In genomic region chr6:89022747-89023289, GRCh38 we compare ENCODE assay signal across 10 cellular contexts. TPM values are rescaled to one million over a fixed set of nuclear protein-coding genes. Genes with fewer than 3 reads are reported as not detected.
DNase-seq lines count a peak whose midpoint lies in the region; ATAC-seq and TF ChIP-seq lines count a peak whose summit lies in the region.
"Had no signal": no experiment of that assay in that cellular context is flagged by ENCODE, and none has a peak within 500 bp of the region (broad histone marks: within the 10 kb centered on the region; RNA-seq: fewer than 3 reads in every experiment).

No MANE protein-coding gene starts in this region.

- DNase-seq in BJ (ENCODE audit: low read depth) (peak; percentile 4), fibroblast of the conjunctiva (ENCODE audit: low read depth) (peak; percentile 56), putamen (ENCODE audit: low spot score) (peak; percentile 39), NCI-H1105 (lab: John Stamatoyannopoulos, UW) (no peak), NCI-H1048 (lab: John Stamatoyannopoulos, UW) (no peak)
- no peak for DNase-seq in activated CD8-positive, alpha-beta T cell treated with anti-CD3 and anti-CD28 coated beads, Interleukin-2, amount 10 ng/mL, durations not matched to agents 7 days and 5 days
- DNase-seq: NCI-H526; stimulated activated CD4-positive, alpha-beta T cell treated with anti-CD3 and anti-CD28 coated beads, Interleukin-2, amount 100 ng/mL, for 48 hours had no signal

- H3K4me3 Mint-ChIP-seq in activated CD8-positive, alpha-beta T cell treated with anti-CD3 and anti-CD28 coated beads, Interleukin-2, amount 10 ng/mL, durations not matched to agents 7 days and 5 days = no peak overlapping the region

- H3K27me3 ChIP-seq in BJ (ENCODE audit: control insufficient read depth, insufficient read depth, low read length) = no peaks in the 10 kb centered on the region

- no peak overlapping the region for H3K27ac Mint-ChIP-seq in activated CD8-positive, alpha-beta T cell treated with anti-CD3 and anti-CD28 coated beads, Interleukin-2, amount 10 ng/mL, durations not matched to agents 7 days and 5 days

- H3K36me3 ChIP-seq in BJ (ENCODE audit: control insufficient read depth, insufficient read depth, low read length) = no peaks in the 10 kb centered on the region

- no peaks in the 10 kb centered on the region for H3K4me1 Mint-ChIP-seq in activated CD8-positive, alpha-beta T cell treated with anti-CD3 and anti-CD28 coated beads, Interleukin-2, amount 10 ng/mL, durations not matched to agents 7 days and 5 days (ENCODE audit: low read depth)

- peak overlapping the region; percentile 84 for H3K27ac ChIP-seq in VCaP

- no peaks in the 10 kb centered on the region for H3K36me3 Mint-ChIP-seq in activated CD8-positive, alpha-beta T cell treated with anti-CD3 and anti-CD28 coated beads, Interleukin-2, amount 10 ng/mL, durations not matched to agents 7 days and 5 days (ENCODE audit: low read depth)

- POLR2A ChIA-PET in BJ (lab: Charles Lee) = no interaction called here
- POLR2A ChIA-PET in activated CD8-positive, alpha-beta T cell treated with anti-CD3 and anti-CD28 coated beads, Interleukin-2, amount 10 ng/mL, durations not matched to agents 7 days and 5 days (lab: Charles Lee) = no interaction called here

- TF ChIP-seq CTCF in BJ (IDR thresholded peaks at IDR 0.05; ENCODE audit: insufficient read depth, low read depth, low read length) (no peak), VCaP (conservative IDR thresholded peaks at IDR 0.05) (no peak)

- H3K27me3 Mint-ChIP-seq in activated CD8-positive, alpha-beta T cell treated with anti-CD3 and anti-CD28 coated beads, Interleukin-2, amount 10 ng/mL, durations not matched to agents 7 days and 5 days (ENCODE audit: low read depth) = peaks cover 9% of the 10 kb centered on the region

- H3K9me3 Mint-ChIP-seq in activated CD8-positive, alpha-beta T cell treated with anti-CD3 and anti-CD28 coated beads, Interleukin-2, amount 10 ng/mL, durations not matched to agents 7 days and 5 days (ENCODE audit: insufficient read depth) = no peaks in the 10 kb centered on the region

- H3K4me3 ChIP-seq in BJ (ENCODE audit: low read depth, low read length) = no peak overlapping the region

- no peak for ATAC-seq in activated CD8-positive, alpha-beta T cell treated with anti-CD3 and anti-CD28 coated beads, Interleukin-2, amount 10 ng/mL, durations not matched to agents 7 days and 5 days
- no peak for ATAC-seq in GM19324 (IDR thresholded peaks at IDR 0.05; ENCODE audit: low FRiP score, unreplicated experiment)

- CTCF ChIA-PET in BJ (lab: Yijun Ruan, JAX) = interaction anchor here (1.8 kb wide), 1 partner anchor 40 kb away, joined by 5 read pairs; no protein-coding TSS in a partner anchor
- CTCF ChIA-PET in activated CD8-positive, alpha-beta T cell treated with anti-CD3 and anti-CD28 coated beads, Interleukin-2, amount 10 ng/mL, durations not matched to agents 7 days and 5 days (lab: Charles Lee) = no interaction called here

RNA-seq across cellular contexts. Expression of gene PNRC1, which starts 57.7 kb away (rescaled TPM):
- 5.6 and 9.8 TPM in 2 replicates for polyA plus RNA-seq in BJ (2011; rRNA removed)
- polyA minus RNA-seq in BJ (2011; rRNA and poly(A)+ RNA removed) = 18.7 and 27.3 TPM in 2 replicates
- total RNA-seq in activated CD8-positive, alpha-beta T cell treated with anti-CD3 and anti-CD28 coated beads, Interleukin-2, amount 10 ng/mL, durations not matched to agents 7 days and 5 days = 10 to 100 TPM; 89.2 to 90.8 TPM

RNA-seq across cellular contexts. Expression of gene RNGTT, which starts 59.4 kb away (rescaled TPM):
- 3.2 and 6.5 TPM in 2 replicates for polyA plus RNA-seq in BJ (2011; rRNA removed)
- 3.0 and 4.0 TPM in 2 replicates for polyA minus RNA-seq in BJ (2011; rRNA and poly(A)+ RNA removed)
- total RNA-seq in activated CD8-positive, alpha-beta T cell treated with anti-CD3 and anti-CD28 coated beads, Interleukin-2, amount 10 ng/mL, durations not matched to agents 7 days and 5 days = 10 to 100 TPM; 20.4 to 23.5 TPM

Comparison
In these comparisons a context has a peak if more than half of its experiments do, and no peak if none do; other contexts are left out.
1. DNase-seq: peak in BJ (single experiment), fibroblast of the conjunctiva (single experiment) and putamen (single experiment); none in NCI-H1105 (single experiment), activated CD8-positive, alpha-beta T cell treated with anti-CD3 and anti-CD28 coated beads, Interleukin-2, amount 10 ng/mL, durations not matched to agents 7 days and 5 days (single experiment) and NCI-H1048 (single experiment).